Comparison of ENCODE assay signal across 2 cellular contexts in genomic region chr7:24318326-24318725, GRCh38.
TF ChIP-seq lines count a peak whose summit lies in the region.

No MANE protein-coding gene starts in this region.

TF ChIP-seq in IMR-90, 13 proteins besides CTCF, POLR2A, EP300 and RAD21:
- TF ChIP-seq CHD1 (IDR thresholded peaks at IDR 0.05; ENCODE audit: low read depth, low read length) = no peak
- TF ChIP-seq CEBPB (IDR thresholded peaks at IDR 0.05; ENCODE audit: low read depth, low read length) = no peak
- no peak for TF ChIP-seq MAZ (IDR thresholded peaks at IDR 0.05; ENCODE audit: borderline replicate concordance, low read depth, low read length)
- TF ChIP-seq, protein P1, sequence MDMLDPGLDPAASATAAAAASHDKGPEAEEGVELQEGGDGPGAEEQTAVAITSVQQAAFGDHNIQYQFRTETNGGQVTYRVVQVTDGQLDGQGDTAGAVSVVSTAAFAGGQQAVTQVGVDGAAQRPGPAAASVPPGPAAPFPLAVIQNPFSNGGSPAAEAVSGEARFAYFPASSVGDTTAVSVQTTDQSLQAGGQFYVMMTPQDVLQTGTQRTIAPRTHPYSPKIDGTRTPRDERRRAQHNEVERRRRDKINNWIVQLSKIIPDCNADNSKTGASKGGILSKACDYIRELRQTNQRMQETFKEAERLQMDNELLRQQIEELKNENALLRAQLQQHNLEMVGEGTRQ (IDR thresholded peaks at IDR 0.05; ENCODE audit: low read depth, low read length) = no peak
- no peak for TF ChIP-seq ELK1 (IDR thresholded peaks at IDR 0.05; ENCODE audit: borderline replicate concordance, low read depth, low read length)
- no peak for TF ChIP-seq RCOR1 (IDR thresholded peaks at IDR 0.05; ENCODE audit: insufficient replicate concordance, low read length)

TF ChIP-seq in K562, 482 proteins besides CTCF, POLR2A, EP300 and RAD21:
- peak; percentile 27; the same call in 1 of the 2 replicates for TF ChIP-seq STAG1 (CRISPR knock-in tag; IDR thresholded peaks at IDR 0.05; ENCODE audit: borderline replicate concordance)
- TF ChIP-seq SMC3 (conservative IDR thresholded peaks at IDR 0.05; ENCODE audit: insufficient read depth, low read depth, low read length) = peak; percentile 44
- no peak for TF ChIP-seq MCM2 (IDR thresholded peaks at IDR 0.05; ENCODE audit: low read depth)
- no peak for TF ChIP-seq JUN (IDR thresholded peaks at IDR 0.05; ENCODE audit: borderline replicate concordance, low read depth, low read length)
- TF ChIP-seq JUN (CRISPR knock-in tag; IDR thresholded peaks at IDR 0.05; ENCODE audit: borderline replicate concordance) = no peak
- TF ChIP-seq, protein P2, sequence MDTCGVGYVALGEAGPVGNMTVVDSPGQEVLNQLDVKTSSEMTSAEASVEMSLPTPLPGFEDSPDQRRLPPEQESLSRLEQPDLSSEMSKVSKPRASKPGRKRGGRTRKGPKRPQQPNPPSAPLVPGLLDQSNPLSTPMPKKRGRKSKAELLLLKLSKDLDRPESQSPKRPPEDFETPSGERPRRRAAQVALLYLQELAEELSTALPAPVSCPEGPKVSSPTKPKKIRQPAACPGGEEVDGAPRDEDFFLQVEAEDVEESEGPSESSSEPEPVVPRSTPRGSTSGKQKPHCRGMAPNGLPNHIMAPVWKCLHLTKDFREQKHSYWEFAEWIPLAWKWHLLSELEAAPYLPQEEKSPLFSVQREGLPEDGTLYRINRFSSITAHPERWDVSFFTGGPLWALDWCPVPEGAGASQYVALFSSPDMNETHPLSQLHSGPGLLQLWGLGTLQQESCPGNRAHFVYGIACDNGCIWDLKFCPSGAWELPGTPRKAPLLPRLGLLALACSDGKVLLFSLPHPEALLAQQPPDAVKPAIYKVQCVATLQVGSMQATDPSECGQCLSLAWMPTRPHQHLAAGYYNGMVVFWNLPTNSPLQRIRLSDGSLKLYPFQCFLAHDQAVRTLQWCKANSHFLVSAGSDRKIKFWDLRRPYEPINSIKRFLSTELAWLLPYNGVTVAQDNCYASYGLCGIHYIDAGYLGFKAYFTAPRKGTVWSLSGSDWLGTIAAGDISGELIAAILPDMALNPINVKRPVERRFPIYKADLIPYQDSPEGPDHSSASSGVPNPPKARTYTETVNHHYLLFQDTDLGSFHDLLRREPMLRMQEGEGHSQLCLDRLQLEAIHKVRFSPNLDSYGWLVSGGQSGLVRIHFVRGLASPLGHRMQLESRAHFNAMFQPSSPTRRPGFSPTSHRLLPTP (IDR thresholded peaks at IDR 0.05; ENCODE audit: borderline replicate concordance, extremely low read depth, insufficient read length) = no peak
